Comparison of ENCODE assay signal across 8 cellular contexts in genomic region chr16:57266531-57267268, GRCh38. TPM values are rescaled to one million over a fixed set of nuclear protein-coding genes. Genes with fewer than 3 reads are reported as not detected.
DNase-seq lines count a peak whose midpoint lies in the region; ATAC-seq and TF ChIP-seq lines count a peak whose summit lies in the region.
"Had no signal": no experiment of that assay in that cellular context is flagged by ENCODE, and none has a peak within 500 bp of the region (broad histone marks: within the 10 kb centered on the region; RNA-seq: fewer than 3 reads in every experiment).

No MANE protein-coding gene starts in this region.

- TF ChIP-seq CTCF in OCI-LY1 (IDR thresholded peaks at IDR 0.05; ENCODE audit: low read length) = no peak
- no peak for TF ChIP-seq CTCF in glutamatergic neuron (IDR thresholded peaks at IDR 0.05; ENCODE audit: partially characterized antibody, unreplicated experiment)

- peak; percentile 45 for DNase-seq in activated T-cell treated with anti-CD3 and anti-CD28 coated beads, Interleukin-2, amount 50 U/mL, for 1 hour
- DNase-seq in glutamatergic neuron (peak; percentile 7), substantia nigra (lab: John Stamatoyannopoulos, UW) (no peak), foreskin melanocyte (no peak), retina (no peak)

- H3F3A ChIP-seq in OCI-LY1 (ENCODE audit: insufficient read depth, low read length) = no peaks in the 10 kb centered on the region

- no peaks in the 10 kb centered on the region for H3K36me3 Mint-ChIP-seq in glutamatergic neuron (ENCODE audit: unreplicated experiment)

- H3K9me3 Mint-ChIP-seq in glutamatergic neuron (ENCODE audit: unreplicated experiment) = peaks cover 6% of the 10 kb centered on the region

- H3K4me3 Mint-ChIP-seq in glutamatergic neuron (ENCODE audit: unreplicated experiment) = no peak overlapping the region

- H3K9me2 ChIP-seq in OCI-LY1 (ENCODE audit: low read depth, low read length) = no peaks in the 10 kb centered on the region

- H2AFZ ChIP-seq in OCI-LY1 (ENCODE audit: low read length) = no peak overlapping the region

- H3K9me3 ChIP-seq in OCI-LY1 (ENCODE audit: low read length) = no peaks in the 10 kb centered on the region

- peaks cover 13% of the 10 kb centered on the region for H3K4me1 ChIP-seq in OCI-LY1 (ENCODE audit: insufficient read depth, low read length, severe bottlenecking)

- ATAC-seq in GM21390 (IDR thresholded peaks at IDR 0.05; ENCODE audit: unreplicated experiment) = no peak

- no peaks in the 10 kb centered on the region for H3K36me3 ChIP-seq in OCI-LY1 (ENCODE audit: insufficient read depth, low read length)

- H3K27me3 Mint-ChIP-seq in glutamatergic neuron (ENCODE audit: unreplicated experiment) = peaks cover 2% of the 10 kb centered on the region

- no peak overlapping the region for H3K27ac Mint-ChIP-seq in glutamatergic neuron (ENCODE audit: unreplicated experiment)

- peaks cover 3% of the 10 kb centered on the region for H3K4me1 Mint-ChIP-seq in glutamatergic neuron (ENCODE audit: low read depth, unreplicated experiment)

- no peak overlapping the region for H3K9ac ChIP-seq in OCI-LY1 (ENCODE audit: low read length)

- H4K20me1 ChIP-seq in OCI-LY1 (ENCODE audit: insufficient read depth, low read length) = no peaks in the 10 kb centered on the region

- no peaks in the 10 kb centered on the region for H3K27me3 ChIP-seq in OCI-LY1 (ENCODE audit: insufficient read depth, low read length)

- H3K4me3 ChIP-seq in OCI-LY1 (ENCODE audit: low read depth, low read length, poor library complexity, severe bottlenecking) = no peak overlapping the region

- no peaks in the 10 kb centered on the region for H3K79me2 ChIP-seq in OCI-LY1 (ENCODE audit: insufficient read depth, low read length)

- peak overlapping the region; percentile 46 for H3K27ac ChIP-seq in OCI-LY1 (ENCODE audit: low read depth, low read length, poor library complexity, severe bottlenecking)
- H3K27ac ChIP-seq in substantia nigra (ENCODE audit: low read depth, low read length, poor library complexity, severe bottlenecking) = peak overlapping the region; percentile 99

- no peak overlapping the region for H3K4me2 ChIP-seq in OCI-LY1 (ENCODE audit: low read length)

RNA-seq across cellular contexts. Expression of gene PLLP, which starts 17.8 kb away (rescaled TPM):
- not detected for total RNA-seq in glutamatergic neuron (ENCODE audit: unreplicated experiment)
- total RNA-seq: LHCN-M2 had no signal

RNA-seq across cellular contexts. Expression of gene ARL2BP, which starts 21.6 kb away (rescaled TPM):
- 38.4 TPM for total RNA-seq in glutamatergic neuron (ENCODE audit: unreplicated experiment)

Comparison
In these comparisons a context has a peak if more than half of its experiments do, and no peak if none do; other contexts are left out.
1. DNase-seq: peak in activated T-cell treated with anti-CD3 and anti-CD28 coated beads, Interleukin-2, amount 50 U/mL, for 1 hour (single experiment) and glutamatergic neuron (single experiment); none in substantia nigra (0 of 49), foreskin melanocyte (single experiment) and retina (single experiment).